ENCODE assay signal across 19 cellular contexts in the genomic region with DNA sequence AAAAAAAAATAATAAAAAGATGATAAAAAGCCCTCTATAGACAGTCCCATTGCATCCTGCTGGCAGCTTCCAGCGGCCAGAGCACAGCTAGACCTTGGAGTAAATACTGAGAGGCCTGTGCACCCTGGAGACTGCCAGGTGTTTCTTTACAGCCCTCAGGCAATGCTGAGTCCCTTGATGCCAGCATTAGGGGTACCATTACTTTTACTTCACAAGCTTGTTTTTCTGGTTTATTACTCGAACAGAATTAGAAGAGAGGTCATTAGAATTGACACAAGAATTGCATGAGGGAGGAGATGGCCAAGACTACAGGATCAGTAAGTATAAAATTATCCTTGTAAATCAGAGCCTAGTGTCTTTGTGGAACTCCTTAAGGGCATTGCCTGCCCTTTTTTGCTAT. TPM values are rescaled to one million over a fixed set of nuclear protein-coding genes. Genes with fewer than 3 reads are reported as not detected.
"Had no signal": no experiment of that assay in that cellular context is flagged by ENCODE, and none has a peak within 500 bp of the region (broad histone marks: within the 10 kb centered on the region; RNA-seq: fewer than 3 reads in every experiment).

No MANE protein-coding gene starts in this region.

- H3K36me3 ChIP-seq: colonic mucosa had no signal

- ATAC-seq: left ventricle myocardium superior, T-helper 17 cell had no signal

- FAIRE-seq: endothelial cell of umbilical vein, frontal cortex, keratinocyte, TTC549 had no signal

- H3K27me3 ChIP-seq: adrenal gland, colonic mucosa, stomach had no signal

- H3K27ac ChIP-seq: colonic mucosa, neutrophil had no signal

- H3K27ac Mint-ChIP-seq: T-helper 17 cell had no signal

- H3K9me3 ChIP-seq: adrenal gland, colonic mucosa, neutrophil, stomach had no signal

- H3K27me3 Mint-ChIP-seq: T-helper 17 cell had no signal

- H3K4me3 Mint-ChIP-seq: T-helper 17 cell had no signal

- H3K4me3 ChIP-seq: adrenal gland, colonic mucosa, stomach had no signal

- H3K4me1 ChIP-seq: colonic mucosa had no signal

- H3K4me1 Mint-ChIP-seq: T-helper 17 cell had no signal

- DNase-seq: activated CD4-positive, alpha-beta T cell treated with anti-CD3 and anti-CD28 coated beads, Interleukin-2, amount 50 U/mL, for 1 hour; activated CD4-positive, CD25-positive, alpha-beta regulatory T cell; activated naive CD4-positive, alpha-beta T cell treated with anti-CD3 and anti-CD28 coated beads, Interleukin-2, amount 50 U/mL, for 16 hours; adrenal gland; caudate nucleus; colonic mucosa; effector CD4-positive, alpha-beta T cell; left ventricle myocardium superior; mesendoderm; retina; stimulated activated CD4-positive, alpha-beta T cell treated with anti-CD3 and anti-CD28 coated beads, Interleukin-4, amount 100 ng/mL, for 1 hour; stimulated activated CD8-positive, alpha-beta memory T cell treated with anti-CD3 and anti-CD28 coated beads, Interleukin-4, amount 100 ng/mL, for 48 hours; stomach; T-helper 17 cell had no signal

RNA-seq across cellular contexts. Expression of a gene that starts 43.6 kb away (rescaled TPM):
- total RNA-seq: colonic mucosa, endothelial cell of umbilical vein, left ventricle myocardium superior, T-helper 17 cell had no signal
- polyA plus RNA-seq: endothelial cell of umbilical vein had no signal
